8 cellular contexts compared by ENCODE assay signal in the genomic region with DNA sequence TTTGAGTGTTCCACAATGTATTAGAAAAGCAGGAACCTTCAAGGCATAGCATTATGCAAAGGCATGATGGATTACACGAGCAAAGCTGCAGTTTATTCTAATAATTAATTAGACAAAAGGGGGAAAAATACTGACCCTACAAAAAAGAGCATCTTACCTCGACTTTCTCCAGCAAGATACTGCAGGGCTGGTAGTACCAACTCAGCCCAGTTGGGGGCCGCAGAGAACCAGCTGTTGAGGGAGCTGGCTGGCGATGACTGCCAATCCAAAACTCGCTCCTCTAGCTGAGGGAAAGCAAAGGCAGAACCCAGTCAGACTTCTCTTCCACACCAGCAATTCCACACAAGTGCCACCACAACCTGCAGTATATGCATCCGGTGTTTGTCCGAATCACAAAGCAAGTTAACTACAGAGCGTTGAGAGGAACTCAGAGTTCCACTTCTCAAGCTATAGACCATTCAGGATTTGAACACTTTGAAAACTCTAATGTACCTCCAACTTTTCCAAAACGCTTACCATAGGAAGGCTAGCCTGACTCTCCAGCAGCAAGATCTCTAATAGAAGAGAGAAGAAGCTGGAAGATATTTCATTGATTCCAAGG. TPM values are rescaled to one million over a fixed set of nuclear protein-coding genes. Genes with fewer than 3 reads are reported as not detected.
A peak's percentile ranks its signal among the peaks of the same experiment; 100 is the strongest.
DNase-seq lines count a peak whose midpoint lies in the region; ATAC-seq and TF ChIP-seq lines count a peak whose summit lies in the region.

No MANE protein-coding gene starts in this region.

- no peak overlapping the region for H3K27ac Mint-ChIP-seq in CD14-positive monocyte
- no peak overlapping the region for H3K27ac Mint-ChIP-seq in activated CD8-positive, alpha-beta T cell treated with anti-CD3 and anti-CD28 coated beads for 36 hours

- CTCF ChIA-PET in activated CD8-positive, alpha-beta T cell treated with anti-CD3 and anti-CD28 coated beads for 36 hours (lab: Charles Lee): interaction anchor here (0.6 to 3.4 kb wide), 12 partner anchors 9 to 1446 kb away, joined by 3 to 13 read pairs (median 4); no protein-coding TSS in a partner anchor

- H3K36me3 Mint-ChIP-seq in CD14-positive monocyte: peaks cover 96 to 100% of the 10 kb centered on the region in 2 donors
- H3K36me3 Mint-ChIP-seq in activated CD8-positive, alpha-beta T cell treated with anti-CD3 and anti-CD28 coated beads for 36 hours (ENCODE audit: low read depth): peaks cover 61% of the 10 kb centered on the region

- intact Hi-C loops in CD14-positive monocyte (cut with micrococcal nuclease): no loop called here
- intact Hi-C loops in activated CD8-positive, alpha-beta T cell treated with anti-CD3 and anti-CD28 coated beads for 36 hours (cut with micrococcal nuclease): no loop called here

- H3K9me3 Mint-ChIP-seq in CD14-positive monocyte: peaks cover 0 to 2% (median 0%) of the 10 kb centered on the region in 7 donors
- no peaks in the 10 kb centered on the region for H3K9me3 Mint-ChIP-seq in activated CD8-positive, alpha-beta T cell treated with anti-CD3 and anti-CD28 coated beads for 36 hours

- no peaks in the 10 kb centered on the region for H3K79me2 ChIP-seq in fibroblast of lung (ENCODE audit: control insufficient read depth, insufficient read depth, low read length)

- no peaks in the 10 kb centered on the region for H3K4me1 Mint-ChIP-seq in CD14-positive monocyte
- H3K4me1 Mint-ChIP-seq in activated CD8-positive, alpha-beta T cell treated with anti-CD3 and anti-CD28 coated beads for 36 hours (ENCODE audit: low read depth): no peaks in the 10 kb centered on the region

- no peaks in the 10 kb centered on the region for H3K27me3 Mint-ChIP-seq in CD14-positive monocyte (ENCODE audit: low read depth in 3 of 3)
- H3K27me3 Mint-ChIP-seq in activated CD8-positive, alpha-beta T cell treated with anti-CD3 and anti-CD28 coated beads for 36 hours: no peaks in the 10 kb centered on the region

- no peaks in the 10 kb centered on the region for H4K20me1 ChIP-seq in fibroblast of lung (ENCODE audit: control insufficient read depth, extremely low read depth, insufficient read depth, low read length)

- H3K4me3 ChIP-seq in fibroblast of lung (replicated peaks in 1 of 4; ENCODE audit: control extremely low read depth in 1 of 4, insufficient read depth in 1 of 4, low read depth in 3 of 4, low read length in 4 of 4): no peak overlapping the region

- ATAC-seq in GM18868 (IDR thresholded peaks at IDR 0.05; ENCODE audit: unreplicated experiment) (peak; percentile 85), HG03039 (IDR thresholded peaks at IDR 0.05; ENCODE audit: unreplicated experiment) (no peak), GM21528 (IDR thresholded peaks at IDR 0.05; ENCODE audit: low FRiP score, unreplicated experiment) (no peak)
- ATAC-seq in activated CD8-positive, alpha-beta T cell treated with anti-CD3 and anti-CD28 coated beads for 36 hours: peak; percentile 82

- H3K9me3 ChIP-seq in fibroblast of lung (ENCODE audit: control insufficient read depth, insufficient read depth, low read depth, low read length): no peaks in the 10 kb centered on the region

- H3K9ac ChIP-seq in fibroblast of lung (ENCODE audit: insufficient read depth, low read length): no peak overlapping the region

- H3K27me3 ChIP-seq in fibroblast of lung (ENCODE audit: control insufficient read depth, insufficient read depth, low read length): no peaks in the 10 kb centered on the region

- POLR2A ChIA-PET in activated CD8-positive, alpha-beta T cell treated with anti-CD3 and anti-CD28 coated beads for 36 hours (lab: Charles Lee): interaction anchor here (1.1 to 1.5 kb wide), 2 partner anchors 9 to 205 kb away, joined by 3 to 5 read pairs; no protein-coding TSS in a partner anchor

- TF ChIP-seq CTCF in CD14-positive monocyte (IDR thresholded peaks at IDR 0.05): peak; percentile 64
- peak; percentile 61 for TF ChIP-seq CTCF in activated CD8-positive, alpha-beta T cell treated with anti-CD3 and anti-CD28 coated beads for 36 hours (IDR thresholded peaks at IDR 0.05)
- TF ChIP-seq CTCF in fibroblast of lung (conservative IDR thresholded peaks at IDR 0.05 in 1 of 2, IDR thresholded peaks at IDR 0.05 in 1 of 2; ENCODE audit: low read depth in 1 of 2, low read length in 2 of 2): peak; percentile 46 to 60

- DNase-seq in CD14-positive monocyte (ENCODE audit: low spot score) (no peak), Kasumi-1 (lab: John Stamatoyannopoulos, UW) (peak; percentile 64 to 81), fibroblast of lung (ENCODE audit: low read depth in 2 of 2) (peak; percentile 17 to 20)
- peak; percentile 59 for DNase-seq in activated CD8-positive, alpha-beta T cell treated with anti-CD3 and anti-CD28 coated beads for 36 hours
- DNase-seq in stimulated activated CD4-positive, alpha-beta T cell treated with anti-CD3 and anti-CD28 coated beads, Interleukin-15, amount 100 ng/mL, for 1 hour (ENCODE audit: low read depth in 1 of 2, low spot score in 1 of 2): peak; percentile 13 to 30

- H2AFZ ChIP-seq in fibroblast of lung (ENCODE audit: low read length): no peak overlapping the region

- H3K4me3 Mint-ChIP-seq in CD14-positive monocyte: no peak overlapping the region
- no peak overlapping the region for H3K4me3 Mint-ChIP-seq in activated CD8-positive, alpha-beta T cell treated with anti-CD3 and anti-CD28 coated beads for 36 hours

- peaks cover 22% of the 10 kb centered on the region for H3K36me3 ChIP-seq in fibroblast of lung (ENCODE audit: control insufficient read depth, insufficient read depth, low read length)

- no peak overlapping the region for H3K27ac ChIP-seq in fibroblast of lung (ENCODE audit: insufficient read depth, low read length)

- H3K4me1 ChIP-seq in fibroblast of lung (ENCODE audit: control insufficient read depth, extremely low read depth, insufficient read depth, low read length): no peaks in the 10 kb centered on the region

- H3K4me2 ChIP-seq in fibroblast of lung (ENCODE audit: extremely low read depth, insufficient read depth, low read length): no peak overlapping the region

RNA-seq across cellular contexts. Expression of gene NFRKB, which starts 13.7 kb away (rescaled TPM):
- polyA plus RNA-seq in CD14-positive monocyte: 1 to 10 TPM; 5.8 to 9.1 TPM
- 10 to 100 TPM; 35.2 to 36.6 TPM for total RNA-seq in activated CD8-positive, alpha-beta T cell treated with anti-CD3 and anti-CD28 coated beads for 36 hours
- 10.7 and 13.6 TPM in 2 replicates for total RNA-seq in fibroblast of lung
- 11.9 and 15.9 TPM in 2 replicates for polyA plus RNA-seq in fibroblast of lung
- polyA plus RNA-seq in fibroblast of lung (2012): 8.7 and 10.3 TPM in 2 replicates
- polyA minus RNA-seq in fibroblast of lung (ENCODE audit: low replicate concordance): 14.5 and 18.1 TPM in 2 replicates

Comparison
In these comparisons a context has a peak if more than half of its experiments do, and no peak if none do; other contexts are left out.
1. ATAC-seq: peak in GM18868 (single experiment) and activated CD8-positive, alpha-beta T cell treated with anti-CD3 and anti-CD28 coated beads for 36 hours (single experiment); none in HG03039 (single experiment) and GM21528 (single experiment).
2. Peak in every context shown above with its lines, with median percentiles within 50 percentile points of each other: CTCF ChIP-seq.